In the genomic region with DNA sequence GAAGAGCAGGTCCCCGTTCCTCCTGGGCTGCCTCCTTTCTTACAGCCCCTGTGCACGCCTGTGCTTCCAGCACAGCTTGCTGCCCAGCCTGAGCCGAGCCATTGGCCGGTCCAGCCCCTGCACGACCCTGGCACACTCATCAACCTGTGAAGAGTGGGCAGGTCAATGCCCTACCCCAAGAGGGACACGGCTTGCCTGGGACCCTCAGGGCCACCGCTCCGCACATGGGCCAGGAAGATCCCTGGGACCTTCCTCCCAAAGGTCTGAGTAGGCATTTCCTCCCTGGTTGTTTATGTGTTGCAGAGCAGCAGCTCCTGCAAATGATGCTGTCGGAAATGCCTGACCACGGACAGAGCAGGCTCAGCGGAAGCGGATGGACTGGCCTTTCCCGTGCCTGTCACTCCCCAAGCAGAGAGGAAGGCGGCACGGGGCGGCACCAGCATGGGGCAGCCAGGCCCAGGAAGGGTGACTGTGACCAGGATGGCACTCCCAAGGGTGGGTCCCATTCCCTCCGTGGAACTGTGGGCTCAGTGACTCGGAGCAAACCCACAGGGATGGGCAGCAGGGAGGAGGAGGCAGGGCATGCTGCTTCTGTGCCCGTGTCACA, we compare ENCODE assay signal across 10 cellular contexts.
DNase-seq lines count a peak whose midpoint lies in the region; ATAC-seq, FAIRE-seq and TF ChIP-seq lines count a peak whose summit lies in the region.
"Had no signal": no experiment of that assay in that cellular context is flagged by ENCODE, and none has a peak within 500 bp of the region (broad histone marks: within the 10 kb centered on the region; RNA-seq: fewer than 3 reads in every experiment).

No MANE protein-coding gene starts in this region.

- peak overlapping the region; percentile 93 for H4K91ac ChIP-seq in trophoblast cell (ENCODE audit: low read depth, low read length)

- H3K79me1 ChIP-seq in trophoblast cell (ENCODE audit: low read length): peaks cover 28% of the 10 kb centered on the region

- H2AFZ ChIP-seq in K562 (ENCODE audit: low read depth, low read length) (no peak overlapping the region), hepatocyte (no peak overlapping the region), trophoblast cell (ENCODE audit: insufficient read depth, low read length, poor library complexity) (peak overlapping the region; percentile 6)

- no peak for TF ChIP-seq EP300 in K562 (IDR thresholded peaks at IDR 0.05; ENCODE audit: low read length)

- TF ChIP-seq CTCF in K562 (IDR thresholded peaks at IDR 0.05 in 2 of 3, conservative IDR thresholded peaks at IDR 0.05 in 1 of 3; ENCODE audit: insufficient read depth in 2 of 3, low read depth in 1 of 3, low read length in 3 of 3): no peak
- TF ChIP-seq CTCF in hepatocyte (IDR thresholded peaks at IDR 0.05; ENCODE audit: poor library complexity): no peak
- no peak for TF ChIP-seq CTCF in pancreas (IDR thresholded peaks at IDR 0.05)

- POLR2A ChIA-PET in K562 (lab: Yijun Ruan, JAX): no interaction called here

- FAIRE-seq in K562 (lab: Jason Lieb, UNC) (no peak), pancreas (lab: Jason Lieb, UNC) (no peak)
- FAIRE-seq: GM18507 had no signal

- peak overlapping the region; percentile 2 for H4K12ac ChIP-seq in trophoblast cell (ENCODE audit: low read depth, low read length)

- peaks cover 15 to 65% of the 10 kb centered on the region in 2 experiments; a peak in 4 of 5 replicates for H3K27me3 ChIP-seq in K562 (ENCODE audit: control insufficient read depth in 2 of 2, insufficient read depth in 2 of 2, low read length in 2 of 2)
- no peaks in the 10 kb centered on the region for H3K27me3 ChIP-seq in hepatocyte
- no peaks in the 10 kb centered on the region for H3K27me3 ChIP-seq in trophoblast cell (ENCODE audit: insufficient read depth, low read length)
- H3K27me3 ChIP-seq in pancreas: no peaks in the 10 kb centered on the region

- BruUV-seq in K562 (replicated peaks; lab: Mats Ljungman, UMichigan): no TSS peak

- no peak for TF ChIP-seq RAD21 in K562 (CRISPR knock-in tag; conservative IDR thresholded peaks at IDR 0.05 in 1 of 2, IDR thresholded peaks at IDR 0.05 in 1 of 2)

- H2BK120ac ChIP-seq in trophoblast cell (ENCODE audit: insufficient read depth, low read length, poor library complexity): no peak overlapping the region

- CTCF ChIA-PET in K562 (lab: Yijun Ruan, JAX; ENCODE audit: low intra/inter-chr PET ratio): no interaction called here

- no peaks in the 10 kb centered on the region; the same call in 1 of the 2 replicates for H4K20me1 ChIP-seq in K562 (replicated peaks; ENCODE audit: control insufficient read depth, insufficient read depth, low read length)
- H4K20me1 ChIP-seq in hepatocyte (ENCODE audit: insufficient read depth, poor library complexity, severe bottlenecking): no peaks in the 10 kb centered on the region

- 1% methylated on average over 17 of the region's 19 CpGs for WGBS in K562 (ENCODE audit: insufficient coverage, low coverage, missing lambda C conversion rate)
- 86% methylated on average over 19 of the region's 19 CpGs for WGBS in hepatocyte (ENCODE audit: low lambda C conversion rate, missing lambda C conversion rate)
- WGBS in trophoblast cell (ENCODE audit: extremely low coverage, insufficient coverage, insufficient read length): no CpG with 5 or more reads among the region's 19 CpGs
- 90% methylated on average over 19 of the region's 19 CpGs for WGBS in pancreas, 2 donors

- H3K4ac ChIP-seq in trophoblast cell (ENCODE audit: low read depth, low read length): no peak overlapping the region

- H3K4me3 ChIP-seq in K562: no peak overlapping the region
- no peak overlapping the region for H3K4me3 ChIP-seq in hepatocyte
- no peak overlapping the region for H3K4me3 ChIP-seq in trophoblast cell (ENCODE audit: low read depth, low read length)
- H3K4me3 ChIP-seq in pancreas: no peak overlapping the region

- no peak overlapping the region for H3K23ac ChIP-seq in trophoblast cell (ENCODE audit: low read length)

- H3K4me1 ChIP-seq in K562 (replicated peaks in 1 of 2; ENCODE audit: control insufficient read depth in 2 of 2, insufficient read depth in 2 of 2, low read length in 2 of 2): peaks cover 0 to 3% of the 10 kb centered on the region in 2 experiments; a peak in 1 of 5 replicates
- H3K4me1 ChIP-seq in hepatocyte (ENCODE audit: insufficient read depth): peaks cover 54% of the 10 kb centered on the region
- peaks cover 36 to 51% of the 10 kb centered on the region in 2 experiments for H3K4me1 ChIP-seq in trophoblast cell (ENCODE audit: control insufficient read depth in 1 of 2, insufficient read depth in 2 of 2, low read length in 2 of 2)
- peaks cover 0 to 6% (median 5%) of the 10 kb centered on the region in 3 donors for H3K4me1 ChIP-seq in pancreas

- no peaks in the 10 kb centered on the region for H3K9me2 ChIP-seq in hepatocyte (replicated peaks; ENCODE audit: insufficient read depth)

- H3K9ac ChIP-seq in K562 (ENCODE audit: insufficient read depth in 1 of 2, low read depth in 2 of 2, low read length in 2 of 2) (no peak overlapping the region), trophoblast cell (ENCODE audit: low read length) (no peak overlapping the region)

- H3K4me2 ChIP-seq in K562 (ENCODE audit: insufficient read depth, low read length) (no peak overlapping the region), hepatocyte (no peak overlapping the region), trophoblast cell (ENCODE audit: low read length) (no peak overlapping the region)

- in situ Hi-C loops in K562 (cut with MboI): no loop called here

- H3K9me3 ChIP-seq in K562 (replicated peaks; ENCODE audit: control insufficient read depth, insufficient read depth, low read depth, low read length): no peaks in the 10 kb centered on the region
- H3K9me3 ChIP-seq in hepatocyte (ENCODE audit: low read depth): no peaks in the 10 kb centered on the region
- no peaks in the 10 kb centered on the region for H3K9me3 ChIP-seq in trophoblast cell (ENCODE audit: insufficient read depth, low read depth, low read length)
- H3K9me3 ChIP-seq in pancreas: no peaks in the 10 kb centered on the region

- H3K9me1 ChIP-seq in K562 (ENCODE audit: control insufficient read depth, insufficient read depth, low read length): no peaks in the 10 kb centered on the region

- H2BK12ac ChIP-seq in trophoblast cell (ENCODE audit: low read length): peak overlapping the region; percentile 61

- no peak overlapping the region for H2AK5ac ChIP-seq in trophoblast cell (ENCODE audit: low read length)

- H3K36me3 ChIP-seq in K562 (ENCODE audit: control insufficient read depth, insufficient read depth, low read length) (no peaks in the 10 kb centered on the region), hepatocyte (replicated peaks; ENCODE audit: insufficient read depth, low read depth) (no peaks in the 10 kb centered on the region), trophoblast cell (ENCODE audit: control insufficient read depth in 1 of 2, insufficient read depth in 2 of 2, low read length in 2 of 2) (peaks cover 28 to 46% of the 10 kb centered on the region in 2 experiments), pancreas (peaks cover 0 to 14% (median 7%) of the 10 kb centered on the region in 3 donors)

- ATAC-seq in K562 (no peak), pancreas (no peak), HG02973 (IDR thresholded peaks at IDR 0.05; ENCODE audit: unreplicated experiment) (no peak)

- intact Hi-C loops in K562 (cut with micrococcal nuclease) (no loop called here), pancreas (cut with DNase I) (no loop called here)

- peak overlapping the region; percentile 35 for H2BK5ac ChIP-seq in trophoblast cell (ENCODE audit: low read depth, low read length, poor library complexity)

- H4K8ac ChIP-seq in trophoblast cell (ENCODE audit: low read depth, low read length): peak overlapping the region; percentile 34

- no peak for TF ChIP-seq POLR2A in K562 (conservative IDR thresholded peaks at IDR 0.05)

- DNase-seq in A172 (ENCODE audit: low spot score) (peak; percentile 40), K562 (ENCODE audit: extremely low read depth in 1 of 4, low spot score in 3 of 4) (no peak), hepatocyte (ENCODE audit: low spot score) (no peak), trophoblast cell (no peak), pancreas (no peak), NCI-H2029 (lab: John Stamatoyannopoulos, UW) (no peak), NCI-H1417 (lab: John Stamatoyannopoulos, UW) (no peak)
- DNase-seq: NCI-H1105 treated with DMSO at 0.1 percent for 48 hours had no signal

- no peak overlapping the region for H3K27ac ChIP-seq in K562 (ENCODE audit: extremely low read depth, low read depth, low read length)
- peak overlapping the region; percentile 94 for H3K27ac ChIP-seq in hepatocyte
- H3K27ac ChIP-seq in trophoblast cell (ENCODE audit: low read depth, low read length): peak overlapping the region; percentile 95
- H3K27ac ChIP-seq in pancreas: peak overlapping the region in 2 of 4 donors; percentile 52 to 67

- H3K79me2 ChIP-seq in K562 (ENCODE audit: control insufficient read depth, insufficient read depth, low read length): no peaks in the 10 kb centered on the region
- peaks cover 26% of the 10 kb centered on the region for H3K79me2 ChIP-seq in hepatocyte
- H3K79me2 ChIP-seq in trophoblast cell (ENCODE audit: control insufficient read depth, insufficient read depth, low read length, poor library complexity): peaks cover 6% of the 10 kb centered on the region

- peak overlapping the region; percentile 48 for H3K18ac ChIP-seq in trophoblast cell (ENCODE audit: low read length)

- peak overlapping the region; percentile 66 for H3K14ac ChIP-seq in trophoblast cell (ENCODE audit: low read length)

TF ChIP-seq in K562, 482 proteins besides CTCF, POLR2A, EP300 and RAD21:
- no peak for TF ChIP-seq MCM2 (IDR thresholded peaks at IDR 0.05; ENCODE audit: low read depth)
- no peak for TF ChIP-seq ZNF347 (CRISPR knock-in tag; IDR thresholded peaks at IDR 0.05; ENCODE audit: low read depth)
- TF ChIP-seq RBM39 (optimal IDR thresholded peaks at IDR 0.05; ENCODE audit: low read depth, low read length): no peak
- TF ChIP-seq, protein P1, sequence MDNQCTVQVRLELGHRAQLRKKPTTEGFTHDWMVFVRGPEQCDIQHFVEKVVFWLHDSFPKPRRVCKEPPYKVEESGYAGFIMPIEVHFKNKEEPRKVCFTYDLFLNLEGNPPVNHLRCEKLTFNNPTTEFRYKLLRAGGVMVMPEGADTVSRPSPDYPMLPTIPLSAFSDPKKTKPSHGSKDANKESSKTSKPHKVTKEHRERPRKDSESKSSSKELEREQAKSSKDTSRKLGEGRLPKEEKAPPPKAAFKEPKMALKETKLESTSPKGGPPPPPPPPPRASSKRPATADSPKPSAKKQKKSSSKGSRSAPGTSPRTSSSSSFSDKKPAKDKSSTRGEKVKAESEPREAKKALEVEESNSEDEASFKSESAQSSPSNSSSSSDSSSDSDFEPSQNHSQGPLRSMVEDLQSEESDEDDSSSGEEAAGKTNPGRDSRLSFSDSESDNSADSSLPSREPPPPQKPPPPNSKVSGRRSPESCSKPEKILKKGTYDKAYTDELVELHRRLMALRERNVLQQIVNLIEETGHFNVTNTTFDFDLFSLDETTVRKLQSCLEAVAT (IDR thresholded peaks at IDR 0.05): no peak
- TF ChIP-seq GABPA (tag; conservative IDR thresholded peaks at IDR 0.05; ENCODE audit: low read depth): 0 out of 2 replicates have a peak, but pooled peaks have one; percentile 35
